In genomic region chr3:134378384-134378783, GRCh38 we compare ENCODE assay signal across 8 cellular contexts. TPM values are rescaled to one million over a fixed set of nuclear protein-coding genes. Genes with fewer than 3 reads are reported as not detected.
DNase-seq lines count a peak whose midpoint lies in the region; ATAC-seq and TF ChIP-seq lines count a peak whose summit lies in the region.

No MANE protein-coding gene starts in this region.

- peaks cover 45 to 68% of the 10 kb centered on the region in 2 donors for H3K27me3 Mint-ChIP-seq in effector memory CD8-positive, alpha-beta T cell
- peaks cover 23% of the 10 kb centered on the region for H3K27me3 Mint-ChIP-seq in nephron progenitor cell (ENCODE audit: low read depth, poor library complexity)

- no peaks in the 10 kb centered on the region for H3K9me3 Mint-ChIP-seq in effector memory CD8-positive, alpha-beta T cell
- no peaks in the 10 kb centered on the region for H3K9me3 Mint-ChIP-seq in nephron progenitor cell

- TF ChIP-seq CTCF in GM10266 (IDR thresholded peaks at IDR 0.05; ENCODE audit: control insufficient read depth, insufficient read depth, low read depth, missing control alignments) (peak; percentile 50), nephron progenitor cell (IDR thresholded peaks at IDR 0.05) (peak; percentile 34)

- no peak overlapping the region for H3K4me3 Mint-ChIP-seq in effector memory CD8-positive, alpha-beta T cell
- H3K4me3 Mint-ChIP-seq in nephron progenitor cell, result no peak overlapping the region

- ATAC-seq in effector memory CD8-positive, alpha-beta T cell (replicated peaks), result peak; percentile 59
- ATAC-seq in esophagus mucosa (no peak), GM21723 (IDR thresholded peaks at IDR 0.05; ENCODE audit: unreplicated experiment) (no peak)

- DNase-seq in GM10266 (ENCODE audit: extremely low spot score) (no peak), NCI-H460 (ENCODE audit: extremely low read depth, low read depth) (peak; percentile 34), nephron progenitor cell (no peak), D341Med (ENCODE audit: low spot score) (no peak), putamen (ENCODE audit: low spot score) (no peak)
- DNase-seq in effector memory CD8-positive, alpha-beta T cell, result peak in 2 of 3 experiments; percentile 10 to 16

- H3K36me3 Mint-ChIP-seq in effector memory CD8-positive, alpha-beta T cell (ENCODE audit: insufficient read depth), result peaks cover 2% of the 10 kb centered on the region
- no peaks in the 10 kb centered on the region for H3K36me3 Mint-ChIP-seq in nephron progenitor cell (ENCODE audit: low read depth)

- peaks cover 8 to 11% of the 10 kb centered on the region in 2 donors for H3K4me1 Mint-ChIP-seq in effector memory CD8-positive, alpha-beta T cell (ENCODE audit: low read depth in 2 of 2)
- H3K4me1 Mint-ChIP-seq in nephron progenitor cell, result peaks cover 42% of the 10 kb centered on the region

- H3K27ac Mint-ChIP-seq in effector memory CD8-positive, alpha-beta T cell, result no peak overlapping the region
- H3K27ac Mint-ChIP-seq in nephron progenitor cell, result no peak overlapping the region

RNA-seq across cellular contexts. Expression of gene AMOTL2, which starts 4.1 kb away (rescaled TPM):
- total RNA-seq in NCI-H460 (2014; rRNA removed; shearing (Covaris generic)), result 38.6 and 42.3 TPM in 2 replicates
- polyA plus RNA-seq in NCI-H460 (2014; cell fraction: nucleus; rRNA removed), result 52.2 and 73.8 TPM in 2 replicates
- total RNA-seq in esophagus mucosa, result 33.2 TPM

Comparison
In these comparisons a context has a peak if more than half of its experiments do, and no peak if none do; other contexts are left out.
1. DNase-seq: peak in NCI-H460 (single experiment) and effector memory CD8-positive, alpha-beta T cell (2 of 3); none in GM10266 (single experiment), nephron progenitor cell (single experiment), D341Med (single experiment) and putamen (single experiment).